8 cellular contexts compared by ENCODE assay signal in genomic region chr21:28993293-28993629, GRCh38. TPM values are rescaled to one million over a fixed set of nuclear protein-coding genes. Genes with fewer than 3 reads are reported as not detected.
DNase-seq lines count a peak whose midpoint lies in the region; ATAC-seq and TF ChIP-seq lines count a peak whose summit lies in the region.

No MANE protein-coding gene starts in this region.

- peak overlapping the region; percentile 58 for H3K4me2 ChIP-seq in GM23338
- peak overlapping the region; percentile 82 for H3K4me2 ChIP-seq in skeletal muscle satellite cell (ENCODE audit: low read length)

- no peaks in the 10 kb centered on the region for H3K36me3 Mint-ChIP-seq in GM23338 (ENCODE audit: low read depth)

- peaks cover 9% of the 10 kb centered on the region for H3K27me3 Mint-ChIP-seq in GM23338 (ENCODE audit: insufficient read depth, low read depth, poor library complexity)

- H3K27me3 ChIP-seq in GM23338 (ENCODE audit: insufficient read depth) (no peaks in the 10 kb centered on the region), WERI-Rb-1 (ENCODE audit: insufficient read depth, low read depth, severe bottlenecking) (no peaks in the 10 kb centered on the region), skeletal muscle satellite cell (ENCODE audit: control insufficient read depth, insufficient read depth, low read length) (no peaks in the 10 kb centered on the region)

- no peaks in the 10 kb centered on the region for H3K9me3 Mint-ChIP-seq in GM23338

- DNase-seq in GM23338 (ENCODE audit: low spot score) (no peak), WERI-Rb-1 (no peak), foreskin fibroblast (no peak), left colon (no peak), NCI-H2171 (lab: John Stamatoyannopoulos, UW) (no peak)
- DNase-seq in stimulated activated CD4-positive, alpha-beta T cell treated with anti-CD3 and anti-CD28 coated beads, Interleukin-4, amount 100 ng/mL, for 4 hours, result no peak

- peak overlapping the region; percentile 91 for H3K27ac ChIP-seq in GM23338 (ENCODE audit: low read depth)
- H3K27ac ChIP-seq in WERI-Rb-1, result peak overlapping the region; percentile 80

- peak overlapping the region; percentile 95 for H3K4me3 Mint-ChIP-seq in GM23338

- H3K9me3 ChIP-seq in WERI-Rb-1 (ENCODE audit: severe bottlenecking), result no peaks in the 10 kb centered on the region
- H3K9me3 ChIP-seq in skeletal muscle satellite cell (replicated peaks; ENCODE audit: low read length), result no peaks in the 10 kb centered on the region

- no peaks in the 10 kb centered on the region for H3F3A ChIP-seq in GM23338 (replicated peaks; ENCODE audit: low read depth)

- ATAC-seq in GM23338, result no peak
- ATAC-seq in left colon, result no peak
- ATAC-seq in HG03571 (IDR thresholded peaks at IDR 0.05; ENCODE audit: unreplicated experiment), result no peak

- H2AFZ ChIP-seq in GM23338, result peak overlapping the region; percentile 94; the same call in 1 of the 2 replicates

- H3K9ac ChIP-seq in skeletal muscle satellite cell (ENCODE audit: low read depth, low read length), result peak overlapping the region; percentile 72

- peak overlapping the region; percentile 39 for H3K4me3 ChIP-seq in GM23338
- peak overlapping the region; percentile 79 for H3K4me3 ChIP-seq in WERI-Rb-1 (ENCODE audit: low read depth, low read length)
- peak overlapping the region; percentile 89 to 90 for H3K4me3 ChIP-seq in foreskin fibroblast (ENCODE audit: low read depth in 1 of 2, low read length in 2 of 2)
- peak overlapping the region; percentile 65 for H3K4me3 ChIP-seq in skeletal muscle satellite cell (ENCODE audit: low read length)

- TF ChIP-seq CTCF in GM23338 (conservative IDR thresholded peaks at IDR 0.05; ENCODE audit: low read depth in 2 of 2) (no peak), WERI-Rb-1 (IDR thresholded peaks at IDR 0.05; ENCODE audit: low read depth, low read length) (no peak), foreskin fibroblast (IDR thresholded peaks at IDR 0.05; ENCODE audit: low read depth, low read length) (no peak)

- H3K4me1 Mint-ChIP-seq in GM23338, result peaks cover 10% of the 10 kb centered on the region; the same call in 2 of the 3 replicates

- peak overlapping the region; percentile 99 for H3K27ac Mint-ChIP-seq in GM23338

- H3K4me1 ChIP-seq in GM23338 (ENCODE audit: insufficient read depth) (peaks cover 13% of the 10 kb centered on the region), skeletal muscle satellite cell (ENCODE audit: control insufficient read depth, insufficient read depth, low read length) (peaks cover 10% of the 10 kb centered on the region)

- H3K9me2 ChIP-seq in GM23338 (ENCODE audit: insufficient read depth), result no peaks in the 10 kb centered on the region

- peaks cover 41% of the 10 kb centered on the region for H3K79me2 ChIP-seq in GM23338 (replicated peaks; ENCODE audit: insufficient read depth)

- H4K20me1 ChIP-seq in GM23338 (replicated peaks; ENCODE audit: insufficient read depth), result peaks cover 4% of the 10 kb centered on the region; the same call in 1 of the 2 replicates

- H3K36me3 ChIP-seq in GM23338 (ENCODE audit: insufficient read depth) (no peaks in the 10 kb centered on the region), WERI-Rb-1 (peaks cover 8% of the 10 kb centered on the region), skeletal muscle satellite cell (ENCODE audit: insufficient read depth, low read length) (no peaks in the 10 kb centered on the region)

- intact Hi-C loops in left colon (cut with DNase I, micrococcal nuclease), result no loop called here

TF ChIP-seq in GM23338, 12 proteins besides CTCF, POLR2A, EP300 and RAD21:
- TF ChIP-seq ZNF462 (CRISPR knock-in tag; IDR thresholded peaks at IDR 0.05), result no peak
- no peak for TF ChIP-seq NANOG (IDR thresholded peaks at IDR 0.05; ENCODE audit: borderline replicate concordance)
- TF ChIP-seq ZNF114 (CRISPR knock-in tag; IDR thresholded peaks at IDR 0.05), result no peak
- no peak for TF ChIP-seq JUNB (IDR thresholded peaks at IDR 0.05; ENCODE audit: unreplicated experiment)

RNA-seq across cellular contexts. Expression of gene LTN1, which starts 0.6 kb away (rescaled TPM):
- total RNA-seq in GM23338 (2014; rRNA removed; shearing (Covaris generic)), result 26.1 and 30.8 TPM in 2 replicates
- 9.8 and 11.1 TPM in 2 replicates for polyA plus RNA-seq in GM23338 (2016; fragmentation: Nextera tagmentation; extraction: Ambion mirVana)
- total RNA-seq in skeletal muscle satellite cell (2012; rRNA removed), result 24.0 and 26.6 TPM in 2 replicates
- 10 to 100 TPM; 25.9 to 28.5 TPM for total RNA-seq in left colon

RNA-seq across cellular contexts. Expression of gene RWDD2B, which starts 25.9 kb away (rescaled TPM):
- 3.0 and 3.8 TPM in 2 replicates for total RNA-seq in GM23338 (2014; rRNA removed; shearing (Covaris generic))
- polyA plus RNA-seq in GM23338 (2016; fragmentation: Nextera tagmentation; extraction: Ambion mirVana), result 7.5 and 8.1 TPM in 2 replicates
- total RNA-seq in skeletal muscle satellite cell (2012; rRNA removed), result 18.1 and 22.3 TPM in 2 replicates
- 1 to 10 TPM; 8.2 to 9.2 TPM for total RNA-seq in left colon

RNA-seq across cellular contexts. Expression of gene USP16, which starts 31.2 kb away (rescaled TPM):
- 19.7 TPM in 2 replicates for total RNA-seq in GM23338 (2014; rRNA removed; shearing (Covaris generic))
- polyA plus RNA-seq in GM23338 (2016; fragmentation: Nextera tagmentation; extraction: Ambion mirVana), result 61.5 and 70.4 TPM in 2 replicates
- total RNA-seq in skeletal muscle satellite cell (2012; rRNA removed), result 31.2 and 32.7 TPM in 2 replicates
- total RNA-seq in left colon, result 10 to 100 TPM; 33.4 to 36.1 TPM

Comparison
In these comparisons a context has a peak if more than half of its experiments do, and no peak if none do; other contexts are left out.
1. H3K4me3 ChIP-seq: peak in every context shown above with its lines; median percentile 90 in foreskin fibroblast; 79 in WERI-Rb-1; 65 in skeletal muscle satellite cell; 39 in GM23338.